ENCODE assay signal across 1 cellular context in genomic region chr5:178204205-178205009, GRCh38.
TF ChIP-seq lines count a peak whose summit lies in the region.

TSS of gene HNRNPAB (plus strand) at chr5:178204533. CDS start at chr5:178204838, 305 bp downstream.

TF ChIP-seq in K562, 482 proteins besides CTCF, POLR2A, EP300 and RAD21 (continued from another document):
- TF ChIP-seq CEBPZ (IDR thresholded peaks at IDR 0.05; ENCODE audit: borderline replicate concordance, low read depth, low read length) = no peak
- TF ChIP-seq ZNF398 (CRISPR knock-in tag; IDR thresholded peaks at IDR 0.05) = no peak
- no peak for TF ChIP-seq COPS2 (conservative IDR thresholded peaks at IDR 0.05)
- no peak for TF ChIP-seq ZNF830 (CRISPR knock-in tag; IDR thresholded peaks at IDR 0.05)
- TF ChIP-seq CAMTA2 (CRISPR knock-in tag; conservative IDR thresholded peaks at IDR 0.05) = no peak
- no peak for TF ChIP-seq ZNF239 (CRISPR knock-in tag; IDR thresholded peaks at IDR 0.05)
- no peak for TF ChIP-seq U2AF1 (optimal IDR thresholded peaks at IDR 0.05; ENCODE audit: low read depth, low read length)
- TF ChIP-seq SAFB (IDR thresholded peaks at IDR 0.05; ENCODE audit: borderline replicate concordance, low read depth, low read length) = no peak
- TF ChIP-seq CREBBP (IDR thresholded peaks at IDR 0.05; ENCODE audit: low read depth, low read length) = no peak
- TF ChIP-seq NFIC (IDR thresholded peaks at IDR 0.05) = peak; percentile 77
- no peak for TF ChIP-seq TFAM (CRISPR knock-in tag; conservative IDR thresholded peaks at IDR 0.05)
- TF ChIP-seq ZNF512 (tag; IDR thresholded peaks at IDR 0.05) = no peak
